ENCODE assay signal across 27 cellular contexts in genomic region chr14:104376202-104377140, GRCh38.
DNase-seq lines count a peak whose midpoint lies in the region; ATAC-seq and TF ChIP-seq lines count a peak whose summit lies in the region.
"Had no signal": no experiment of that assay in that cellular context is flagged by ENCODE, and none has a peak within 500 bp of the region (broad histone marks: within the 10 kb centered on the region; RNA-seq: fewer than 3 reads in every experiment).

No MANE protein-coding gene starts in this region.

- H3K27me3 Mint-ChIP-seq in H9 (ENCODE audit: low read depth): peaks cover 24% of the 10 kb centered on the region

- no peaks in the 10 kb centered on the region for H3K4me1 ChIP-seq in right atrium auricular region
- no peaks in the 10 kb centered on the region for H3K4me1 ChIP-seq in H9 (ENCODE audit: insufficient read depth, low read length)
- no peaks in the 10 kb centered on the region for H3K4me1 ChIP-seq in mesenchymal stem cell (ENCODE audit: control insufficient read depth, insufficient read depth, low read depth, low read length)
- H3K4me1 ChIP-seq in testis: no peaks in the 10 kb centered on the region

- H3K27me3 ChIP-seq in right atrium auricular region: no peaks in the 10 kb centered on the region
- no peaks in the 10 kb centered on the region for H3K27me3 ChIP-seq in H9 (ENCODE audit: insufficient read depth, low read length)
- peaks cover 0 to 28% of the 10 kb centered on the region in 2 experiments for H3K27me3 ChIP-seq in mesenchymal stem cell (ENCODE audit: control insufficient read depth in 1 of 2, insufficient read depth in 1 of 2, low read length in 2 of 2)
- no peaks in the 10 kb centered on the region for H3K27me3 ChIP-seq in testis

- H3K9ac ChIP-seq in H9 (ENCODE audit: extremely low read depth, insufficient read length, low read length) (no peak overlapping the region), mesenchymal stem cell (ENCODE audit: low read length) (no peak overlapping the region)
- H3K9ac ChIP-seq: KMS-11 had no signal

- ATAC-seq in Right ventricle myocardium superior (ENCODE audit: poor library complexity): no peak
- ATAC-seq in stimulated activated effector memory CD8-positive, alpha-beta T cell treated with anti-CD3 and anti-CD28 coated beads, Interleukin-12 subunit alpha, Interleukin-12 subunit beta, amount 100 ng/mL, for 72 hours: no peak
- ATAC-seq: GM12878, HCT116 had no signal

- H4K8ac ChIP-seq in H9 (replicated peaks; ENCODE audit: insufficient read length, low read depth, low read length): no peak overlapping the region
- peak overlapping the region; percentile 14 for H4K8ac ChIP-seq in mesenchymal stem cell (ENCODE audit: low read length)

- no peaks in the 10 kb centered on the region for H3K79me2 ChIP-seq in H9 (ENCODE audit: insufficient read depth, low read length)

- H2AFZ ChIP-seq in H9 (ENCODE audit: low read length) (no peak overlapping the region), mesenchymal stem cell (ENCODE audit: low read depth, low read length) (no peak overlapping the region)
- H2AFZ ChIP-seq: PC-9 had no signal

- TF ChIP-seq POLR2A in testis (IDR thresholded peaks at IDR 0.05): no peak

- no peak overlapping the region for H2BK12ac ChIP-seq in H9 (ENCODE audit: insufficient read length, low read depth, low read length)
- H2BK12ac ChIP-seq in mesenchymal stem cell (ENCODE audit: low read length in 2 of 2): no peak overlapping the region

- H3K14ac ChIP-seq in H9 (ENCODE audit: insufficient read depth, low read length) (0 out of 2 replicates have a peak overlapping the region, but pooled peaks have one; percentile 19), mesenchymal stem cell (ENCODE audit: low read length in 2 of 2) (no peak overlapping the region)

- DNase-seq in Right ventricle myocardium superior (peak; percentile 21), right atrium auricular region (ENCODE audit: low spot score) (no peak), H9 (no peak), mesenchymal stem cell (no peak), KBM-7 (no peak), testis (no peak)
- no peak for DNase-seq in stimulated activated effector memory CD8-positive, alpha-beta T cell treated with anti-CD3 and anti-CD28 coated beads, Interleukin-12 subunit alpha, Interleukin-12 subunit beta, amount 100 ng/mL, for 72 hours (ENCODE audit: low spot score in 2 of 2)
- DNase-seq: DMS 273 treated with DMSO at 0.1 percent for 48 hours, DMS79, EL, GDM1, IMR-90, MM.1S, NCI-H1048, NCI-H1417, NCI-H1694, NCI-H2029 treated with DMSO at 0.1 percent for 48 hours, NCI-H446 treated with DMSO at 0.1 percent for 48 hours, PC-9, SHP77 had no signal

- H3K4me1 Mint-ChIP-seq in H9: peaks cover 0 to 5% of the 10 kb centered on the region in 2 experiments; a peak in 2 of 4 replicates
- no peaks in the 10 kb centered on the region for H3K4me1 Mint-ChIP-seq in stimulated activated effector memory CD8-positive, alpha-beta T cell treated with anti-CD3 and anti-CD28 coated beads, Interleukin-12 subunit alpha, Interleukin-12 subunit beta, amount 100 ng/mL, for 72 hours
- H3K4me1 Mint-ChIP-seq: B cell, CD14-positive monocyte had no signal

- peak overlapping the region in 1 of 3 experiments; percentile 67; a peak in 2 of 7 replicates for H3K27ac Mint-ChIP-seq in H9
- H3K27ac Mint-ChIP-seq in stimulated activated effector memory CD8-positive, alpha-beta T cell treated with anti-CD3 and anti-CD28 coated beads, Interleukin-12 subunit alpha, Interleukin-12 subunit beta, amount 100 ng/mL, for 72 hours: peak overlapping the region; percentile 34
- H3K27ac Mint-ChIP-seq: B cell, CD14-positive monocyte had no signal

- intact Hi-C loops in Right ventricle myocardium superior (cut with DNase I) (loop anchor here (10.0 kb wide), 2 partner anchors 178 to 232 kb away; no protein-coding TSS in a partner anchor), testis (cut with DNase I; ENCODE audit: low total_unique reads) (no loop called here)

- H3K18ac ChIP-seq in H9 (ENCODE audit: insufficient read length, low read depth, low read length): no peak overlapping the region
- no peak overlapping the region for H3K18ac ChIP-seq in mesenchymal stem cell (ENCODE audit: low read depth in 1 of 2, low read length in 2 of 2)

- H4K5ac ChIP-seq in H9 (ENCODE audit: insufficient read length, low read depth, low read length): no peak overlapping the region

- H3K27ac ChIP-seq in right atrium auricular region (no peak overlapping the region), H9 (ENCODE audit: insufficient read length, low read depth, low read length) (no peak overlapping the region), mesenchymal stem cell (ENCODE audit: low read length, poor library complexity, severe bottlenecking) (no peak overlapping the region), testis (no peak overlapping the region)
- H3K27ac ChIP-seq: 22Rv1, KMS-11, PC-9 had no signal

- H3K4me3 Mint-ChIP-seq in H9: no peak overlapping the region
- no peak overlapping the region for H3K4me3 Mint-ChIP-seq in stimulated activated effector memory CD8-positive, alpha-beta T cell treated with anti-CD3 and anti-CD28 coated beads, Interleukin-12 subunit alpha, Interleukin-12 subunit beta, amount 100 ng/mL, for 72 hours
- H3K4me3 Mint-ChIP-seq: B cell; CD14-positive monocyte; CD8-positive, alpha-beta memory T cell had no signal

- peaks cover 6 to 11% of the 10 kb centered on the region in 2 experiments; a peak in 3 of 5 replicates for H3K9me3 Mint-ChIP-seq in H9
- H3K9me3 Mint-ChIP-seq in stimulated activated effector memory CD8-positive, alpha-beta T cell treated with anti-CD3 and anti-CD28 coated beads, Interleukin-12 subunit alpha, Interleukin-12 subunit beta, amount 100 ng/mL, for 72 hours: peaks cover 7% of the 10 kb centered on the region

- H3K23ac ChIP-seq in H9 (ENCODE audit: insufficient read length, low read depth, low read length) (no peak overlapping the region), mesenchymal stem cell (ENCODE audit: low read length in 2 of 2) (no peak overlapping the region)

- TF ChIP-seq CTCF in right atrium auricular region (IDR thresholded peaks at IDR 0.05) (no peak), H9 (conservative IDR thresholded peaks at IDR 0.05) (no peak), testis (IDR thresholded peaks at IDR 0.05) (no peak)

- H2BK5ac ChIP-seq in H9 (ENCODE audit: insufficient read length, low read length): no peak overlapping the region
- no peak overlapping the region for H2BK5ac ChIP-seq in mesenchymal stem cell (ENCODE audit: low read depth, low read length, poor library complexity, severe bottlenecking)

- no CpG with 5 or more reads among the region's 31 CpGs for WGBS in H9 (ENCODE audit: extremely low coverage, insufficient read length, low lambda C conversion rate)
- WGBS in mesenchymal stem cell: 80% methylated on average over 30 of the region's 31 CpGs
- WGBS in testis, 2 donors: 86 to 93% methylated on average over 23 to 31 of the region's 31 CpGs

- no peak overlapping the region for H2BK120ac ChIP-seq in H9 (ENCODE audit: low read depth, low read length, poor library complexity, severe bottlenecking)
- H2BK120ac ChIP-seq in mesenchymal stem cell (ENCODE audit: low read depth, low read length): no peak overlapping the region

- H3K36me3 ChIP-seq in right atrium auricular region: no peaks in the 10 kb centered on the region
- no peaks in the 10 kb centered on the region for H3K36me3 ChIP-seq in mesenchymal stem cell (ENCODE audit: control insufficient read depth in 1 of 2, insufficient read depth in 2 of 2, low read depth in 1 of 2, low read length in 2 of 2)
- H3K36me3 ChIP-seq in testis (ENCODE audit: low read depth, missing control alignments): no peaks in the 10 kb centered on the region

- no peak overlapping the region for H3K4me3 ChIP-seq in right atrium auricular region
- no peak overlapping the region for H3K4me3 ChIP-seq in mesenchymal stem cell (ENCODE audit: insufficient read depth in 1 of 2, low read depth in 1 of 2, low read length in 2 of 2)
- H3K4me3 ChIP-seq in testis: no peak overlapping the region
- H3K4me3 ChIP-seq: GM12878, PC-9 had no signal

- H3K79me1 ChIP-seq in H9 (ENCODE audit: insufficient read depth, low read depth, low read length, poor library complexity, severe bottlenecking) (no peaks in the 10 kb centered on the region), mesenchymal stem cell (replicated peaks; ENCODE audit: low read length, poor library complexity, severe bottlenecking) (no peaks in the 10 kb centered on the region)

- H2BK15ac ChIP-seq in H9 (ENCODE audit: low read depth, low read length) (no peak overlapping the region), mesenchymal stem cell (ENCODE audit: low read depth, poor library complexity, severe bottlenecking) (no peak overlapping the region)

- in situ Hi-C loops in KBM-7 (cut with MboI; ENCODE audit: low pct_unique_long_range_greater_than_20kb, low sequenced_read_pairs): no loop called here

- peaks cover 0 to 5% (median 2%) of the 10 kb centered on the region in 3 experiments; a peak in 2 of 7 replicates for H3K36me3 Mint-ChIP-seq in H9 (ENCODE audit: insufficient read depth in 1 of 3, low read depth in 3 of 3)
- no peaks in the 10 kb centered on the region for H3K36me3 Mint-ChIP-seq in stimulated activated effector memory CD8-positive, alpha-beta T cell treated with anti-CD3 and anti-CD28 coated beads, Interleukin-12 subunit alpha, Interleukin-12 subunit beta, amount 100 ng/mL, for 72 hours
- H3K36me3 Mint-ChIP-seq: CD14-positive monocyte had no signal

- peaks cover 0 to 24% of the 10 kb centered on the region in 2 donors for H3K9me3 ChIP-seq in right atrium auricular region
- H3K9me3 ChIP-seq in H9 (ENCODE audit: control insufficient read depth, low read depth, low read length): no peaks in the 10 kb centered on the region
- H3K9me3 ChIP-seq in mesenchymal stem cell (ENCODE audit: control insufficient read depth, low read length): no peaks in the 10 kb centered on the region
- no peaks in the 10 kb centered on the region for H3K9me3 ChIP-seq in testis

- H3K56ac ChIP-seq in H9 (ENCODE audit: insufficient read length, low read depth, low read length): no peak overlapping the region

- H4K91ac ChIP-seq in H9 (ENCODE audit: insufficient read length, low read depth, low read length): no peak overlapping the region
- H4K91ac ChIP-seq in mesenchymal stem cell (ENCODE audit: low read length): no peak overlapping the region

- no peak overlapping the region for H2BK20ac ChIP-seq in H9 (ENCODE audit: low read depth, low read length, poor library complexity, severe bottlenecking)

- no peak overlapping the region for H3T11ph ChIP-seq in H9 (ENCODE audit: low read length)

- H3K4ac ChIP-seq in H9 (ENCODE audit: low read depth, low read length) (no peak overlapping the region), mesenchymal stem cell (ENCODE audit: low read depth in 1 of 2, low read length in 2 of 2) (no peak overlapping the region)

- H2AK5ac ChIP-seq in H9 (ENCODE audit: insufficient read length, low read length): no peak overlapping the region
- H2AK5ac ChIP-seq in mesenchymal stem cell (ENCODE audit: low read length, severe bottlenecking): no peak overlapping the region

- H3K4me2 ChIP-seq in H9 (ENCODE audit: insufficient read depth, insufficient read length, low read length) (no peak overlapping the region), mesenchymal stem cell (ENCODE audit: low read length, poor library complexity, severe bottlenecking) (no peak overlapping the region)
- H3K4me2 ChIP-seq: KMS-11, PC-9 had no signal

- H4K20me1 ChIP-seq in H9 (ENCODE audit: control insufficient read depth, insufficient read depth, insufficient read length): no peaks in the 10 kb centered on the region

- H3K23me2 ChIP-seq in H9 (ENCODE audit: insufficient read length, low read depth, low read length, poor library complexity, severe bottlenecking): no peaks in the 10 kb centered on the region
